In the genomic region with DNA sequence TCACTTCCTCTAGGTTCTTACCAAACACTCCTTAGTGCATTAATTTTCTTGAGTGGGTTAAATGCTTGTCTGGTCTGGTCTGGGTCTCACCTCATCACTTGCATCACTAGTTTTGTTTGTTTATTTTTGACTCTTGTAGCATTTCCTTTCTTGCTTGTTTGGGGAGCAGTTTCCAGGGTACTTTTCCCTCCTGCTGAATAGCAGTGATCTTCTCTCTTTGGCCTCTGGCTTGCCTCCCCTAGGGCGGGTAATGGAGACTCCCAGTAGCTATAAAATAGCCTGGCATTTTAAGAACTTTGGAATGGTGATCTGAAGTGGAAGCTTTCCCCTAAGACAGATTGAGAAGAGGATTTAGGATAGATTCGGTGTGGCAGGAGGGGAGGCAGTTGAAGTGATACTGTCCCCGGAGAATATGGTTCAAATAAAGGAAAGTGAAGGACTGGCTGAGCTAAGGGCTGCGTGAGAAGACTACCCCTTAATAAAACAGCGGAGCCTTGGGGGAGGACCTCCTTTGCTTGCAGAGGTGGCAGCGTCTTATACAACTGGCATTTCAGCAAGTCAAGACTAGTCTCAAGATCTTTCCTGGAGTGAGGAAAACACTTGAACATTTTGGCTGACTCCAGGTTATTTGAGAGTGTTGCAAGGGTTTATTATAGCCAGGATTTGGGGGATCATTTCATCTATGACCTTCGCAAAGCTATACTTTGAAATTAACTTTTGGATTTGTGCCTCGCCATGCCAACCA, we compare ENCODE assay signal across 18 cellular contexts.
"Had no signal": no experiment of that assay in that cellular context is flagged by ENCODE, and none has a peak within 500 bp of the region (broad histone marks: within the 10 kb centered on the region; RNA-seq: fewer than 3 reads in every experiment).

No MANE protein-coding gene starts in this region.

- H2AFZ ChIP-seq: neural progenitor cell had no signal

- DNase-seq: activated CD4-positive, alpha-beta T cell treated with anti-CD3 and anti-CD28 coated beads, Interleukin-2, amount 10 ng/mL, durations not matched to agents 24 days and 14 days; activated CD8-positive, alpha-beta T cell treated with anti-CD3 and anti-CD28 coated beads for 36 hours; activated naive CD4-positive, alpha-beta T cell treated with anti-CD3 and anti-CD28 coated beads for 36 hours; activated T-cell treated with anti-CD3 and anti-CD28 coated beads, Interleukin-2, amount 50 U/mL, for 1 hour; body of pancreas; effector memory CD8-positive, alpha-beta T cell; foreskin melanocyte; hypothalamus; islet precursor cell; stimulated activated naive CD4-positive, alpha-beta T cell; T-helper 1 cell; T1000; tibial artery; uterus had no signal

- H3K9me3 ChIP-seq: body of pancreas, tibial artery, uterus had no signal

- H3K4me3 ChIP-seq: body of pancreas, neural progenitor cell, tibial artery, uterus had no signal

- H3K4me2 ChIP-seq: neural progenitor cell had no signal

- H3K9me3 Mint-ChIP-seq: activated CD4-positive, alpha-beta T cell treated with anti-CD3 and anti-CD28 coated beads, Interleukin-2, amount 10 ng/mL, durations not matched to agents 24 days and 14 days had no signal

- H3K4me1 Mint-ChIP-seq: activated CD4-positive, alpha-beta T cell treated with anti-CD3 and anti-CD28 coated beads, Interleukin-2, amount 10 ng/mL, durations not matched to agents 24 days and 14 days; activated T-helper 17 cell treated with anti-CD3 and anti-CD28 coated beads, Interleukin-2, amount 50 U/mL, for 72 hours; neural progenitor cell had no signal

- H3K36me3 ChIP-seq: neural progenitor cell, tibial artery, uterus had no signal

- H3K27me3 ChIP-seq: body of pancreas, neural progenitor cell, tibial artery, uterus had no signal

- H3K27ac Mint-ChIP-seq: activated CD4-positive, alpha-beta T cell treated with anti-CD3 and anti-CD28 coated beads, Interleukin-2, amount 10 ng/mL, durations not matched to agents 24 days and 14 days; activated CD8-positive, alpha-beta T cell treated with anti-CD3 and anti-CD28 coated beads for 36 hours; activated naive CD4-positive, alpha-beta T cell treated with anti-CD3 and anti-CD28 coated beads for 36 hours; activated T-helper 17 cell treated with anti-CD3 and anti-CD28 coated beads, Interleukin-2, amount 50 U/mL, for 72 hours; effector memory CD8-positive, alpha-beta T cell; neural progenitor cell had no signal

- ATAC-seq: activated CD8-positive, alpha-beta T cell treated with anti-CD3 and anti-CD28 coated beads for 36 hours; activated T-helper 17 cell treated with anti-CD3 and anti-CD28 coated beads, Interleukin-2, amount 50 U/mL, for 72 hours; body of pancreas; effector memory CD8-positive, alpha-beta T cell; left lobe of liver; sciatic nerve had no signal

- H3K27ac ChIP-seq: body of pancreas, neural progenitor cell, tibial artery, uterus had no signal

- H3K4me3 Mint-ChIP-seq: activated CD4-positive, alpha-beta T cell treated with anti-CD3 and anti-CD28 coated beads, Interleukin-2, amount 10 ng/mL, durations not matched to agents 24 days and 14 days; activated CD8-positive, alpha-beta T cell treated with anti-CD3 and anti-CD28 coated beads for 36 hours; activated naive CD4-positive, alpha-beta T cell treated with anti-CD3 and anti-CD28 coated beads for 36 hours; activated T-helper 17 cell treated with anti-CD3 and anti-CD28 coated beads, Interleukin-2, amount 50 U/mL, for 72 hours; effector memory CD8-positive, alpha-beta T cell; neural progenitor cell had no signal

- H3K4me1 ChIP-seq: body of pancreas, tibial artery, uterus had no signal
